ENCODE assay signal across 8 cellular contexts in genomic region chr1:166876540-166876838, GRCh38. TPM values are rescaled to one million over a fixed set of nuclear protein-coding genes. Genes with fewer than 3 reads are reported as not detected.
DNase-seq lines count a peak whose midpoint lies in the region; ATAC-seq and TF ChIP-seq lines count a peak whose summit lies in the region.

No MANE protein-coding gene starts in this region.

- intact Hi-C loops in activated T-helper 1 cell treated with anti-CD3 and anti-CD28 coated beads, Interleukin-12 subunit alpha, Interleukin-12 subunit beta, Interleukin-2, Interleukin-4 antibody, amounts not matched to agents 30 ng/mL and 10 ng/mL and 1 ng/mL, durations not matched to agents 14 hours and 24 hours and 36 hours (cut with micrococcal nuclease) = loop anchor here (1.0 to 10.0 kb wide), 10 partner anchors 30 to 1108 kb away; partner anchors contain the start of genes CD247, DCAF6, MPC2 and POU2F1
- intact Hi-C loops in lower lobe of right lung (cut with DNase I) = no loop called here

- H3K4me1 Mint-ChIP-seq in activated T-helper 1 cell treated with anti-CD3 and anti-CD28 coated beads, Interleukin-12 subunit alpha, Interleukin-12 subunit beta, Interleukin-2, Interleukin-4 antibody, amounts not matched to agents 30 ng/mL and 10 ng/mL and 1 ng/mL, durations not matched to agents 14 hours and 24 hours and 36 hours (ENCODE audit: low read depth) = peaks cover 45% of the 10 kb centered on the region

- peaks cover 16% of the 10 kb centered on the region; the same call in 1 of the 2 replicates for H4K20me1 ChIP-seq in DND-41 (ENCODE audit: insufficient read depth, low read length)

- H3K9me3 Mint-ChIP-seq in activated T-helper 1 cell treated with anti-CD3 and anti-CD28 coated beads, Interleukin-12 subunit alpha, Interleukin-12 subunit beta, Interleukin-2, Interleukin-4 antibody, amounts not matched to agents 30 ng/mL and 10 ng/mL and 1 ng/mL, durations not matched to agents 14 hours and 24 hours and 36 hours = no peaks in the 10 kb centered on the region

- H3K4me1 ChIP-seq in DND-41 (ENCODE audit: insufficient read depth, low read length) (peaks cover 36% of the 10 kb centered on the region), lower lobe of right lung (peaks cover 29% of the 10 kb centered on the region)

- no peaks in the 10 kb centered on the region for H3K27me3 ChIP-seq in DND-41 (ENCODE audit: insufficient read depth, low read length, poor library complexity)
- H3K27me3 ChIP-seq in lower lobe of right lung (ENCODE audit: low read depth) = no peaks in the 10 kb centered on the region

- peak overlapping the region; percentile 98 for H3K27ac Mint-ChIP-seq in activated T-helper 1 cell treated with anti-CD3 and anti-CD28 coated beads, Interleukin-12 subunit alpha, Interleukin-12 subunit beta, Interleukin-2, Interleukin-4 antibody, amounts not matched to agents 30 ng/mL and 10 ng/mL and 1 ng/mL, durations not matched to agents 14 hours and 24 hours and 36 hours

- ATAC-seq in DND-41 (ENCODE audit: insufficient read depth, low read depth) = peak; percentile 3
- peak; percentile 2 for ATAC-seq in HG02642 (IDR thresholded peaks at IDR 0.05; ENCODE audit: poor library complexity, unreplicated experiment)
- ATAC-seq in lower lobe of right lung = no peak

- peaks cover 13% of the 10 kb centered on the region for H3K36me3 Mint-ChIP-seq in activated T-helper 1 cell treated with anti-CD3 and anti-CD28 coated beads, Interleukin-12 subunit alpha, Interleukin-12 subunit beta, Interleukin-2, Interleukin-4 antibody, amounts not matched to agents 30 ng/mL and 10 ng/mL and 1 ng/mL, durations not matched to agents 14 hours and 24 hours and 36 hours (ENCODE audit: low read depth)

- peak overlapping the region; percentile 66 for H3K4me2 ChIP-seq in DND-41 (ENCODE audit: insufficient read depth, low read length)

- H3K27me3 Mint-ChIP-seq in activated T-helper 1 cell treated with anti-CD3 and anti-CD28 coated beads, Interleukin-12 subunit alpha, Interleukin-12 subunit beta, Interleukin-2, Interleukin-4 antibody, amounts not matched to agents 30 ng/mL and 10 ng/mL and 1 ng/mL, durations not matched to agents 14 hours and 24 hours and 36 hours (ENCODE audit: insufficient read depth) = peaks cover 3% of the 10 kb centered on the region

- peak overlapping the region; percentile 72 for H2AFZ ChIP-seq in DND-41 (ENCODE audit: low read depth, low read length)

- TF ChIP-seq CTCF in DND-41 (IDR thresholded peaks at IDR 0.05; ENCODE audit: borderline replicate concordance, extremely low read depth, low read length, poor library complexity, severe bottlenecking) = no peak
- TF ChIP-seq CTCF in lower lobe of right lung (IDR thresholded peaks at IDR 0.05) = no peak

- DNase-seq in DND-41 (no peak), lower lobe of right lung (no peak), NOMO-1 treated with dmso at 0.1 percent for 144 hours (lab: John Stamatoyannopoulos, UW; ENCODE audit: unreplicated experiment) (no peak), NCI-H1694 treated with DMSO at 0.1 percent for 48 hours (lab: John Stamatoyannopoulos, UW) (no peak), EL (no peak), NCI-H345 (lab: John Stamatoyannopoulos, UW) (no peak)
- DNase-seq in activated T-helper 1 cell treated with anti-CD3 and anti-CD28 coated beads, Interleukin-12 subunit alpha, Interleukin-12 subunit beta, Interleukin-2, Interleukin-4 antibody, amounts not matched to agents 30 ng/mL and 10 ng/mL and 1 ng/mL, durations not matched to agents 14 hours and 24 hours and 36 hours (ENCODE audit: low spot score) = no peak

- H3K4me3 ChIP-seq in DND-41 (ENCODE audit: low read depth in 1 of 2, low read length in 2 of 2) (peak overlapping the region; percentile 32 to 58; a peak in 3 of 4 replicates), lower lobe of right lung (peak overlapping the region; percentile 79)

- peak overlapping the region; percentile 90 for H3K4me3 Mint-ChIP-seq in activated T-helper 1 cell treated with anti-CD3 and anti-CD28 coated beads, Interleukin-12 subunit alpha, Interleukin-12 subunit beta, Interleukin-2, Interleukin-4 antibody, amounts not matched to agents 30 ng/mL and 10 ng/mL and 1 ng/mL, durations not matched to agents 14 hours and 24 hours and 36 hours

- H3K9me3 ChIP-seq in DND-41 (ENCODE audit: insufficient read depth, low read length, severe bottlenecking) (no peaks in the 10 kb centered on the region), lower lobe of right lung (no peaks in the 10 kb centered on the region)

- H3K27ac ChIP-seq in DND-41 (ENCODE audit: low read length) (peak overlapping the region; percentile 61), lower lobe of right lung (no peak overlapping the region)

- peaks cover 8% of the 10 kb centered on the region for H3K36me3 ChIP-seq in DND-41 (ENCODE audit: insufficient read depth, low read length)
- H3K36me3 ChIP-seq in lower lobe of right lung = no peaks in the 10 kb centered on the region

- H3K79me2 ChIP-seq in DND-41 (ENCODE audit: insufficient read depth, low read length) = peaks cover 45% of the 10 kb centered on the region

- H3K9ac ChIP-seq in DND-41 (ENCODE audit: low read depth, low read length) = peak overlapping the region; percentile 52

RNA-seq across cellular contexts. Expression of gene TADA1, which starts 0.4 kb away (rescaled TPM):
- 15.6 and 17.3 TPM in 2 replicates for total RNA-seq in activated T-helper 1 cell treated with anti-CD3 and anti-CD28 coated beads, Interleukin-12 subunit alpha, Interleukin-12 subunit beta, Interleukin-2, Interleukin-4 antibody, amounts not matched to agents 30 ng/mL and 10 ng/mL and 1 ng/mL, durations not matched to agents 14 hours and 24 hours and 36 hours
- 9.6 TPM for total RNA-seq in lower lobe of right lung

RNA-seq across cellular contexts. Expression of gene POGK, which starts 37.2 kb away (rescaled TPM):
- 51.4 and 54.1 TPM in 2 replicates for total RNA-seq in activated T-helper 1 cell treated with anti-CD3 and anti-CD28 coated beads, Interleukin-12 subunit alpha, Interleukin-12 subunit beta, Interleukin-2, Interleukin-4 antibody, amounts not matched to agents 30 ng/mL and 10 ng/mL and 1 ng/mL, durations not matched to agents 14 hours and 24 hours and 36 hours
- total RNA-seq in lower lobe of right lung = 58.2 TPM

Comparison
In these comparisons a context has a peak if more than half of its experiments do, and no peak if none do; other contexts are left out.
1. ATAC-seq: peak in DND-41 (single experiment) and HG02642 (single experiment); none in lower lobe of right lung (0 of 2).